In genomic region chr3:2765002-2765579, GRCh38 we compare ENCODE assay signal across 8 cellular contexts.
DNase-seq lines count a peak whose midpoint lies in the region; ATAC-seq and TF ChIP-seq lines count a peak whose summit lies in the region.

No MANE protein-coding gene starts in this region.

- intact Hi-C loops in ascending aorta (cut with DNase I) = no loop called here

- no peak overlapping the region for H3K27ac ChIP-seq in ascending aorta

- no peaks in the 10 kb centered on the region for H3K4me1 ChIP-seq in ascending aorta

- ATAC-seq in GM21576 (IDR thresholded peaks at IDR 0.05; ENCODE audit: unreplicated experiment) = peak; percentile 67
- ATAC-seq in HG02840 (IDR thresholded peaks at IDR 0.05; ENCODE audit: low FRiP score, unreplicated experiment) = no peak
- no peak for ATAC-seq in HG03175 (IDR thresholded peaks at IDR 0.05; ENCODE audit: unreplicated experiment)

- H3K27me3 ChIP-seq in ascending aorta = no peaks in the 10 kb centered on the region

- no peaks in the 10 kb centered on the region for H3K36me3 ChIP-seq in ascending aorta

- H3K9me3 ChIP-seq in ascending aorta = no peaks in the 10 kb centered on the region

- no peak overlapping the region for H3K4me3 ChIP-seq in fibroblast of villous mesenchyme (ENCODE audit: low read depth, low read length)
- H3K4me3 ChIP-seq in foreskin fibroblast (ENCODE audit: low read depth in 1 of 2, low read length in 2 of 2) = no peak overlapping the region
- no peak overlapping the region for H3K4me3 ChIP-seq in ascending aorta

- DNase-seq in GM10266 (ENCODE audit: extremely low spot score) (no peak), NCI-H187 treated with DMSO at 0.1 percent for 48 hours (lab: John Stamatoyannopoulos, UW) (peak; percentile 19), fibroblast of villous mesenchyme (ENCODE audit: low read depth) (no peak), foreskin fibroblast (no peak), ascending aorta (ENCODE audit: low spot score in 2 of 2) (no peak)

- peak; percentile 22 for TF ChIP-seq CTCF in GM10266 (IDR thresholded peaks at IDR 0.05; ENCODE audit: control insufficient read depth, insufficient read depth, low read depth, missing control alignments)
- TF ChIP-seq CTCF in fibroblast of villous mesenchyme (IDR thresholded peaks at IDR 0.05; ENCODE audit: insufficient read depth, low read depth, low read length) = peak; percentile 6
- no peak for TF ChIP-seq CTCF in foreskin fibroblast (IDR thresholded peaks at IDR 0.05; ENCODE audit: low read depth, low read length)
- TF ChIP-seq CTCF in ascending aorta (IDR thresholded peaks at IDR 0.05) = no peak

Comparison
In these comparisons a context has a peak if more than half of its experiments do, and no peak if none do; other contexts are left out.
1. CTCF ChIP-seq: peak in GM10266 (single experiment) and fibroblast of villous mesenchyme (single experiment); none in foreskin fibroblast (single experiment) and ascending aorta (0 of 3).